Comparison of ENCODE assay signal across 24 cellular contexts in genomic region chr16:59909262-59909661, GRCh38.
A peak's percentile ranks its signal among the peaks of the same experiment; 100 is the strongest.
DNase-seq lines count a peak whose midpoint lies in the region; FAIRE-seq and TF ChIP-seq lines count a peak whose summit lies in the region.
"Had no signal": no experiment of that assay in that cellular context is flagged by ENCODE, and none has a peak within 500 bp of the region (broad histone marks: within the 10 kb centered on the region; RNA-seq: fewer than 3 reads in every experiment).

No MANE protein-coding gene starts in this region.

- TF ChIP-seq CTCF in AG10803 (conservative IDR thresholded peaks at IDR 0.05; ENCODE audit: low read length) = no peak
- no peak for TF ChIP-seq CTCF in HFFc6 (IDR thresholded peaks at IDR 0.05)
- no peak for TF ChIP-seq CTCF in brain microvascular endothelial cell (IDR thresholded peaks at IDR 0.05; ENCODE audit: low read depth, low read length, missing control alignments)
- no peak for TF ChIP-seq CTCF in nephron progenitor cell (IDR thresholded peaks at IDR 0.05)
- TF ChIP-seq CTCF in D721Med (IDR thresholded peaks at IDR 0.05; ENCODE audit: insufficient read depth, missing control alignments) = no peak

- H3K36me3 Mint-ChIP-seq in HFFc6 (ENCODE audit: low read depth) (no peaks in the 10 kb centered on the region), nephron progenitor cell (ENCODE audit: low read depth) (no peaks in the 10 kb centered on the region)
- H3K36me3 Mint-ChIP-seq: CD8-positive, alpha-beta memory T cell had no signal

- no peaks in the 10 kb centered on the region for H3K27me3 ChIP-seq in brain microvascular endothelial cell (replicated peaks)
- no peaks in the 10 kb centered on the region for H3K27me3 ChIP-seq in HAP-1 (ENCODE audit: low read depth)
- H3K27me3 ChIP-seq: Peyer's patch, SJSA1 had no signal

- H3K4me1 ChIP-seq in HAP-1 = no peaks in the 10 kb centered on the region; the same call in 1 of the 2 replicates
- H3K4me1 ChIP-seq: Peyer's patch had no signal

- H3K36me3 ChIP-seq in brain microvascular endothelial cell (replicated peaks) (no peaks in the 10 kb centered on the region), HAP-1 (replicated peaks) (no peaks in the 10 kb centered on the region)
- H3K36me3 ChIP-seq: Peyer's patch, SJSA1 had no signal

- H3K4me3 ChIP-seq in AG10803 (ENCODE audit: low read length) (no peak overlapping the region), brain microvascular endothelial cell (ENCODE audit: low read depth, low read length) (no peak overlapping the region), HAP-1 (no peak overlapping the region)
- H3K4me3 ChIP-seq: Peyer's patch, SJSA1 had no signal

- H3K9me3 ChIP-seq in HAP-1 = no peaks in the 10 kb centered on the region
- H3K9me3 ChIP-seq: Peyer's patch, SJSA1 had no signal

- FAIRE-seq in D721Med (lab: Jason Lieb, UNC) = no peak
- FAIRE-seq: GM18507, H1 had no signal

- no peak overlapping the region for H3K27ac ChIP-seq in brain microvascular endothelial cell
- H3K27ac ChIP-seq: C4-2B, KMS-11, Peyer's patch, SJSA1 had no signal

- H3K27ac Mint-ChIP-seq in HFFc6 (peak overlapping the region; percentile 57), nephron progenitor cell (peak overlapping the region; percentile 1)
- H3K27ac Mint-ChIP-seq: CD8-positive, alpha-beta memory T cell had no signal

- H3K9me3 Mint-ChIP-seq in HFFc6 = no peaks in the 10 kb centered on the region
- no peaks in the 10 kb centered on the region for H3K9me3 Mint-ChIP-seq in nephron progenitor cell

- DNase-seq in AG10803 (ENCODE audit: low read depth) (peak; percentile 17), HFFc6 (peak; percentile 20), brain microvascular endothelial cell (peak; percentile 7), nephron progenitor cell (no peak), HAP-1 (ENCODE audit: low spot score in 2 of 2) (no peak), RKO (ENCODE audit: low spot score) (no peak), D721Med (ENCODE audit: insufficient read length, low spot score) (no peak)
- no peak for DNase-seq in activated CD4-positive, alpha-beta T cell treated with anti-CD3 and anti-CD28 coated beads, Interleukin-2, amount 50 U/mL, for 48 hours
- DNase-seq: 8988T; CD8-positive, alpha-beta memory T cell; DMS79; MV-4-11; NCI-H1105 treated with DMSO at 0.1 percent for 48 hours; NCI-H2029 treated with DMSO at 0.1 percent for 48 hours; NCI-H226; NCI-H524; NCI-H774; NK-92 treated with Interleukin-12 subunit alpha and Interleukin-12 subunit beta, amount 100 ng/mL, for 24 hours; Peyer's patch had no signal

- H3K27me3 Mint-ChIP-seq in HFFc6 (ENCODE audit: insufficient read depth) (no peaks in the 10 kb centered on the region), nephron progenitor cell (ENCODE audit: low read depth, poor library complexity) (no peaks in the 10 kb centered on the region)
- H3K27me3 Mint-ChIP-seq: CD8-positive, alpha-beta memory T cell had no signal

- H3K4me1 Mint-ChIP-seq in HFFc6 (ENCODE audit: low read depth) (peaks cover 44% of the 10 kb centered on the region), nephron progenitor cell (peaks cover 48% of the 10 kb centered on the region)
- H3K4me1 Mint-ChIP-seq: CD8-positive, alpha-beta memory T cell had no signal

- in situ Hi-C loops in brain microvascular endothelial cell (cut with HindIII; ENCODE audit: low pct_ligation_motif_present, low sequenced_read_pairs) = no loop called here
- in situ Hi-C loops in HAP-1 (cut with MboI; ENCODE audit: low sequenced_read_pairs) = no loop called here

- H3K4me3 Mint-ChIP-seq in HFFc6 (peak overlapping the region; percentile 58), nephron progenitor cell (peak overlapping the region; percentile 4)
- H3K4me3 Mint-ChIP-seq: CD8-positive, alpha-beta memory T cell had no signal

Comparison
In these comparisons a context has a peak if more than half of its experiments do, and no peak if none do; other contexts are left out.
1. DNase-seq: peak in AG10803 (single experiment), HFFc6 (single experiment) and brain microvascular endothelial cell (single experiment); none in nephron progenitor cell (single experiment), activated CD4-positive, alpha-beta T cell treated with anti-CD3 and anti-CD28 coated beads, Interleukin-2, amount 50 U/mL, for 48 hours (0 of 2), HAP-1 (0 of 2), RKO (single experiment) and D721Med (single experiment).